In the genomic region with DNA sequence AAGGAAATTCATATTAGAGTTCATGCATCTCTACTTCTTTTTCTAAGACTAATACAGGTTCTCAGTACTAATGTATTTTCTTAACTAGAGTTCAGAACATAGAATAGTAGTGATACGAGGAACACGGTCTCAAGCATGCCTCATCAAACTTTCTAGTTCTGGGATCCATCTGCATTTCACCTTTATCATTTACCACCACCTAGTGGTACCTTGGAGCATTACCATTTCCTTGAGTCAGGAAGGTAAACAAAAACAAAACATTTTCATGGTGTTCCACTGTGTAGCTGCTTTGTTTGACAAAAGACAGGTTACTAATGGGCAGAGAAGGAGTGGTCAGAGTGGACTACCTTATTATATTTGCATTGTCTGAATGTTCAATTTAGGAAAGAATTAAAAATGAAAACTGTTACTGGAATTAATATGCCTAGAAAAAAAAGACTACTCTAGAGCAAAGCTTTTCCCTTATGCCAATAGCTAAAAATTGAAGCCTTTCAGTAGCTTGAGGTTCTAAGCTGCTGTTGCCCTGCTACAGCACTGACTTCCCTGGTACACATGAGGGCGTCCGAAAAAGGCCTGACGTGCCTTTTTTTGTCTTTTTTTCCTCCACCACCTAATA, we compare ENCODE assay signal across 1 cellular context.
A peak's percentile ranks its signal among the peaks of the same experiment; 100 is the strongest.
TF ChIP-seq lines count a peak whose summit lies in the region.

No MANE protein-coding gene starts in this region.

TF ChIP-seq in GM12878, 131 proteins besides CTCF, POLR2A, EP300 and RAD21 (continued from another document):
- TF ChIP-seq, protein P1, sequence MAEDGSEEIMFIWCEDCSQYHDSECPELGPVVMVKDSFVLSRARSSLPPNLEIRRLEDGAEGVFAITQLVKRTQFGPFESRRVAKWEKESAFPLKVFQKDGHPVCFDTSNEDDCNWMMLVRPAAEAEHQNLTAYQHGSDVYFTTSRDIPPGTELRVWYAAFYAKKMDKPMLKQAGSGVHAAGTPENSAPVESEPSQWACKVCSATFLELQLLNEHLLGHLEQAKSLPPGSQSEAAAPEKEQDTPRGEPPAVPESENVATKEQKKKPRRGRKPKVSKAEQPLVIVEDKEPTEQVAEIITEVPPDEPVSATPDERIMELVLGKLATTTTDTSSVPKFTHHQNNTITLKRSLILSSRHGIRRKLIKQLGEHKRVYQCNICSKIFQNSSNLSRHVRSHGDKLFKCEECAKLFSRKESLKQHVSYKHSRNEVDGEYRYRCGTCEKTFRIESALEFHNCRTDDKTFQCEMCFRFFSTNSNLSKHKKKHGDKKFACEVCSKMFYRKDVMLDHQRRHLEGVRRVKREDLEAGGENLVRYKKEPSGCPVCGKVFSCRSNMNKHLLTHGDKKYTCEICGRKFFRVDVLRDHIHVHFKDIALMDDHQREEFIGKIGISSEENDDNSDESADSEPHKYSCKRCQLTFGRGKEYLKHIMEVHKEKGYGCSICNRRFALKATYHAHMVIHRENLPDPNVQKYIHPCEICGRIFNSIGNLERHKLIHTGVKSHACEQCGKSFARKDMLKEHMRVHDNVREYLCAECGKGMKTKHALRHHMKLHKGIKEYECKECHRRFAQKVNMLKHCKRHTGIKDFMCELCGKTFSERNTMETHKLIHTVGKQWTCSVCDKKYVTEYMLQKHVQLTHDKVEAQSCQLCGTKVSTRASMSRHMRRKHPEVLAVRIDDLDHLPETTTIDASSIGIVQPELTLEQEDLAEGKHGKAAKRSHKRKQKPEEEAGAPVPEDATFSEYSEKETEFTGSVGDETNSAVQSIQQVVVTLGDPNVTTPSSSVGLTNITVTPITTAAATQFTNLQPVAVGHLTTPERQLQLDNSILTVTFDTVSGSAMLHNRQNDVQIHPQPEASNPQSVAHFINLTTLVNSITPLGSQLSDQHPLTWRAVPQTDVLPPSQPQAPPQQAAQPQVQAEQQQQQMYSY (CRISPR knock-in tag; IDR thresholded peaks at IDR 0.05) = no peak
- TF ChIP-seq HSF1 (IDR thresholded peaks at IDR 0.05; ENCODE audit: low read depth, low read length) = no peak
- TF ChIP-seq, protein P2, sequence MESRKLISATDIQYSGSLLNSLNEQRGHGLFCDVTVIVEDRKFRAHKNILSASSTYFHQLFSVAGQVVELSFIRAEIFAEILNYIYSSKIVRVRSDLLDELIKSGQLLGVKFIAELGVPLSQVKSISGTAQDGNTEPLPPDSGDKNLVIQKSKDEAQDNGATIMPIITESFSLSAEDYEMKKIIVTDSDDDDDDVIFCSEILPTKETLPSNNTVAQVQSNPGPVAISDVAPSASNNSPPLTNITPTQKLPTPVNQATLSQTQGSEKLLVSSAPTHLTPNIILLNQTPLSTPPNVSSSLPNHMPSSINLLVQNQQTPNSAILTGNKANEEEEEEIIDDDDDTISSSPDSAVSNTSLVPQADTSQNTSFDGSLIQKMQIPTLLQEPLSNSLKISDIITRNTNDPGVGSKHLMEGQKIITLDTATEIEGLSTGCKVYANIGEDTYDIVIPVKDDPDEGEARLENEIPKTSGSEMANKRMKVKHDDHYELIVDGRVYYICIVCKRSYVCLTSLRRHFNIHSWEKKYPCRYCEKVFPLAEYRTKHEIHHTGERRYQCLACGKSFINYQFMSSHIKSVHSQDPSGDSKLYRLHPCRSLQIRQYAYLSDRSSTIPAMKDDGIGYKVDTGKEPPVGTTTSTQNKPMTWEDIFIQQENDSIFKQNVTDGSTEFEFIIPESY (IDR thresholded peaks at IDR 0.05) = no peak
- TF ChIP-seq GATAD2B (conservative IDR thresholded peaks at IDR 0.05; ENCODE audit: low read depth) = no peak
- no peak for TF ChIP-seq SPI1 (IDR thresholded peaks at IDR 0.05; ENCODE audit: borderline replicate concordance, insufficient read depth, low read depth, low read length)
- TF ChIP-seq, protein P3, sequence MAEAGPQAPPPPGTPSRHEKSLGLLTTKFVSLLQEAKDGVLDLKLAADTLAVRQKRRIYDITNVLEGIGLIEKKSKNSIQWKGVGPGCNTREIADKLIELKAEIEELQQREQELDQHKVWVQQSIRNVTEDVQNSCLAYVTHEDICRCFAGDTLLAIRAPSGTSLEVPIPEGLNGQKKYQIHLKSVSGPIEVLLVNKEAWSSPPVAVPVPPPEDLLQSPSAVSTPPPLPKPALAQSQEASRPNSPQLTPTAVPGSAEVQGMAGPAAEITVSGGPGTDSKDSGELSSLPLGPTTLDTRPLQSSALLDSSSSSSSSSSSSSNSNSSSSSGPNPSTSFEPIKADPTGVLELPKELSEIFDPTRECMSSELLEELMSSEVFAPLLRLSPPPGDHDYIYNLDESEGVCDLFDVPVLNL (IDR thresholded peaks at IDR 0.05; ENCODE audit: low read depth, low read length) = no peak
- no peak for TF ChIP-seq NR2C1 (IDR thresholded peaks at IDR 0.05)
- no peak for TF ChIP-seq PAX8 (IDR thresholded peaks at IDR 0.05)
- TF ChIP-seq, protein P4, sequence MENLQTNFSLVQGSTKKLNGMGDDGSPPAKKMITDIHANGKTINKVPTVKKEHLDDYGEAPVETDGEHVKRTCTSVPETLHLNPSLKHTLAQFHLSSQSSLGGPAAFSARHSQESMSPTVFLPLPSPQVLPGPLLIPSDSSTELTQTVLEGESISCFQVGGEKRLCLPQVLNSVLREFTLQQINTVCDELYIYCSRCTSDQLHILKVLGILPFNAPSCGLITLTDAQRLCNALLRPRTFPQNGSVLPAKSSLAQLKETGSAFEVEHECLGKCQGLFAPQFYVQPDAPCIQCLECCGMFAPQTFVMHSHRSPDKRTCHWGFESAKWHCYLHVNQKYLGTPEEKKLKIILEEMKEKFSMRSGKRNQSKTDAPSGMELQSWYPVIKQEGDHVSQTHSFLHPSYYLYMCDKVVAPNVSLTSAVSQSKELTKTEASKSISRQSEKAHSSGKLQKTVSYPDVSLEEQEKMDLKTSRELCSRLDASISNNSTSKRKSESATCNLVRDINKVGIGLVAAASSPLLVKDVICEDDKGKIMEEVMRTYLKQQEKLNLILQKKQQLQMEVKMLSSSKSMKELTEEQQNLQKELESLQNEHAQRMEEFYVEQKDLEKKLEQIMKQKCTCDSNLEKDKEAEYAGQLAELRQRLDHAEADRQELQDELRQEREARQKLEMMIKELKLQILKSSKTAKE (IDR thresholded peaks at IDR 0.05; ENCODE audit: low read depth, poor library complexity, severe bottlenecking) = peak; percentile 26
- no peak for TF ChIP-seq NRF1 (conservative IDR thresholded peaks at IDR 0.05; ENCODE audit: low read depth, low read length)
- TF ChIP-seq SMC3 (IDR thresholded peaks at IDR 0.05; ENCODE audit: borderline replicate concordance, low read length) = peak; percentile 87
- TF ChIP-seq SREBF2 (IDR thresholded peaks at IDR 0.05; ENCODE audit: low read length) = no peak
- no peak for TF ChIP-seq ESRRA (IDR thresholded peaks at IDR 0.05; ENCODE audit: low read length)
- no peak for TF ChIP-seq TCF3 (IDR thresholded peaks at IDR 0.05; ENCODE audit: borderline replicate concordance, insufficient read depth, low read depth, low read length)
- no peak for TF ChIP-seq CREB1 (IDR thresholded peaks at IDR 0.05; ENCODE audit: low read depth)
